1 cellular context compared by ENCODE assay signal in genomic region chr10:100168313-100168643, GRCh38.
TF ChIP-seq lines count a peak whose summit lies in the region.

No MANE protein-coding gene starts in this region.

TF ChIP-seq in liver, 16 proteins besides CTCF, POLR2A, EP300 and RAD21 (continued from another document):
- TF ChIP-seq ZBTB33 (IDR thresholded peaks at IDR 0.05): no peak
- no peak for TF ChIP-seq FOXA1 (IDR thresholded peaks at IDR 0.05)
- TF ChIP-seq YY1 (IDR thresholded peaks at IDR 0.05): no peak
- TF ChIP-seq FOXA2 (IDR thresholded peaks at IDR 0.05): no peak
- TF ChIP-seq TAF1 (conservative IDR thresholded peaks at IDR 0.05): no peak
- TF ChIP-seq EGR1 (IDR thresholded peaks at IDR 0.05; ENCODE audit: low read depth in 2 of 2): no peak
TF ChIP-seq in liver: peak in this region for 0.
